In the genomic region with DNA sequence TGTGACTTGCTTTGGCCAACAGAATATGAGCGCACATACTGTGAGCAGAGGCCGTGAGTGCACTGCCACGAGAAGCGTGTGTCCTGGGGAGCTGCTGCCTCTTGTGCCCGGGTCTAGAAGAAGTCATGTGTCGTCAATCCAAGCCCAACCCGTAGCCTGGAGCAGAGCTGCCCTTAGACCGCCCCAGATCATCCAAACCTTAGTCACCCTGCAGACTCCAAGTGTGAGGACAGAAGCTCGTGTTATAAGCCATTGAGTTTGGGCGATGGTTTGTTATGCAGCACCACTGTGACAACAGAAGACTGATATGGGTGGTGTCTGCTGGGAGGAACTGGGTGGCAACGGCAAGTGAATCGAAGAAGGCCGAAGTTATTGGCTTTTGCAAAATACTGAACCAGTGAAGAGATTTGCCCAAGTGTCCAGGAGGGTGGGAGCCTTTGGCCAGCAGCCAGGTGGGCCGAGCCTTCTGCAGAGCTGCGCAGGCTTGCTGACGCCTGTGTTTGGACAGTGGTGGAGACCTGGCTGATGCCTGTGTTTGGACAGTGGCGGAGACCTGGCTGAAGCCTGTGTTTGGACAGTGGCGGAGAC, we compare ENCODE assay signal across 21 cellular contexts.
"Had no signal": no experiment of that assay in that cellular context is flagged by ENCODE, and none has a peak within 500 bp of the region (broad histone marks: within the 10 kb centered on the region; RNA-seq: fewer than 3 reads in every experiment).

No MANE protein-coding gene starts in this region.

- H3K4me1 Mint-ChIP-seq: activated CD4-positive, alpha-beta memory T cell treated with anti-CD3 and anti-CD28 coated beads, Interleukin-2, amount 10 ng/mL, durations not matched to agents 7 days and 5 days; activated CD4-positive, alpha-beta T cell treated with anti-CD3 and anti-CD28 coated beads, Interleukin-2, amount 10 ng/mL, durations not matched to agents 24 days and 14 days; activated naive CD8-positive, alpha-beta T cell treated with anti-CD3 and anti-CD28 coated beads, Interleukin-2, amount 50 U/mL, for 24 hours; memory B cell had no signal

- DNase-seq: activated CD4-positive, alpha-beta memory T cell treated with anti-CD3 and anti-CD28 coated beads, Interleukin-2, amount 10 ng/mL, durations not matched to agents 7 days and 5 days; activated CD4-positive, alpha-beta T cell treated with anti-CD3 and anti-CD28 coated beads, Interleukin-2, amount 10 ng/mL, durations not matched to agents 24 days and 14 days; activated gamma-delta T cell; activated naive CD4-positive, alpha-beta T cell treated with anti-CD3 and anti-CD28 coated beads, Interleukin-2, amount 50 U/mL, for 16 hours; activated naive CD8-positive, alpha-beta T cell treated with anti-CD3 and anti-CD28 coated beads, Interleukin-2, amount 50 U/mL, for 24 hours; activated T-cell treated with anti-CD3 and anti-CD28 coated beads, Interleukin-2, amount 50 U/mL, for 72 hours; cerebellar nuclear complex; esophagus squamous epithelium; head of caudate nucleus; ovary; psoas muscle; stimulated activated CD4-positive, alpha-beta T cell treated with anti-CD3 and anti-CD28 coated beads, Interleukin-4, amount 100 ng/mL, for 24 hours; stimulated activated naive CD4-positive, alpha-beta T cell treated with Interleukin-2 at 50 U/mL for 16 hours; upper lobe of left lung had no signal

- H3K4me3 Mint-ChIP-seq: activated CD4-positive, alpha-beta memory T cell treated with anti-CD3 and anti-CD28 coated beads, Interleukin-2, amount 10 ng/mL, durations not matched to agents 7 days and 5 days; activated CD4-positive, alpha-beta T cell treated with anti-CD3 and anti-CD28 coated beads, Interleukin-2, amount 10 ng/mL, durations not matched to agents 24 days and 14 days; activated naive CD8-positive, alpha-beta T cell treated with anti-CD3 and anti-CD28 coated beads, Interleukin-2, amount 50 U/mL, for 24 hours; activated T-cell treated with anti-CD3 and anti-CD28 coated beads, Interleukin-2, amount 50 U/mL, for 72 hours; memory B cell had no signal

- H3K4me3 ChIP-seq: coronary artery, esophagus squamous epithelium, gastroesophageal sphincter, ovary, psoas muscle, right atrium auricular region, thoracic aorta, upper lobe of left lung had no signal

- H3K9me3 ChIP-seq: esophagus squamous epithelium, gastroesophageal sphincter, ovary, psoas muscle, right atrium auricular region, thoracic aorta, upper lobe of left lung had no signal

- H3K27me3 ChIP-seq: gastroesophageal sphincter, ovary, right atrium auricular region, upper lobe of left lung had no signal

- H3K27ac Mint-ChIP-seq: activated CD4-positive, alpha-beta memory T cell treated with anti-CD3 and anti-CD28 coated beads, Interleukin-2, amount 10 ng/mL, durations not matched to agents 7 days and 5 days; activated CD4-positive, alpha-beta T cell treated with anti-CD3 and anti-CD28 coated beads, Interleukin-2, amount 10 ng/mL, durations not matched to agents 24 days and 14 days; activated naive CD8-positive, alpha-beta T cell treated with anti-CD3 and anti-CD28 coated beads, Interleukin-2, amount 50 U/mL, for 24 hours; activated T-cell treated with anti-CD3 and anti-CD28 coated beads, Interleukin-2, amount 50 U/mL, for 72 hours; memory B cell had no signal

- H3K27ac ChIP-seq: coronary artery, esophagus squamous epithelium, gastroesophageal sphincter, ovary, psoas muscle, right atrium auricular region, thoracic aorta, upper lobe of left lung, VCaP had no signal

- H3K36me3 Mint-ChIP-seq: memory B cell had no signal

- H3K4me1 ChIP-seq: esophagus squamous epithelium, gastroesophageal sphincter, psoas muscle, right atrium auricular region, upper lobe of left lung had no signal

- H3K27me3 Mint-ChIP-seq: activated CD4-positive, alpha-beta T cell treated with anti-CD3 and anti-CD28 coated beads, Interleukin-2, amount 10 ng/mL, durations not matched to agents 24 days and 14 days; activated naive CD8-positive, alpha-beta T cell treated with anti-CD3 and anti-CD28 coated beads, Interleukin-2, amount 50 U/mL, for 24 hours had no signal

- H3K36me3 ChIP-seq: esophagus squamous epithelium, gastroesophageal sphincter, ovary, right atrium auricular region, thoracic aorta, upper lobe of left lung had no signal

- ATAC-seq: activated CD4-positive, CD25-positive, alpha-beta regulatory T cell treated with anti-CD3 and anti-CD28 coated beads, Interleukin-2, amount 50 U/mL, for 24 hours; activated naive CD8-positive, alpha-beta T cell treated with anti-CD3 and anti-CD28 coated beads, Interleukin-2, amount 50 U/mL, for 24 hours; activated T-cell treated with anti-CD3 and anti-CD28 coated beads, Interleukin-2, amount 50 U/mL, for 72 hours; gastroesophageal sphincter; psoas muscle had no signal

- H3K9me3 Mint-ChIP-seq: activated CD4-positive, alpha-beta memory T cell treated with anti-CD3 and anti-CD28 coated beads, Interleukin-2, amount 10 ng/mL, durations not matched to agents 7 days and 5 days; activated CD4-positive, alpha-beta T cell treated with anti-CD3 and anti-CD28 coated beads, Interleukin-2, amount 10 ng/mL, durations not matched to agents 24 days and 14 days; activated naive CD8-positive, alpha-beta T cell treated with anti-CD3 and anti-CD28 coated beads, Interleukin-2, amount 50 U/mL, for 24 hours; activated T-cell treated with anti-CD3 and anti-CD28 coated beads, Interleukin-2, amount 50 U/mL, for 72 hours; memory B cell had no signal
